In genomic region chr10:42975558-42976352, GRCh38 we compare ENCODE assay signal across 13 cellular contexts.
DNase-seq lines count a peak whose midpoint lies in the region; ATAC-seq, FAIRE-seq and TF ChIP-seq lines count a peak whose summit lies in the region.
"Had no signal": no experiment of that assay in that cellular context is flagged by ENCODE, and none has a peak within 500 bp of the region (broad histone marks: within the 10 kb centered on the region; RNA-seq: fewer than 3 reads in every experiment).

No MANE protein-coding gene starts in this region.

- no peaks in the 10 kb centered on the region for H3K79me2 ChIP-seq in SK-N-SH (ENCODE audit: insufficient read depth)

- WGBS in SK-N-SH (ENCODE audit: low lambda C conversion rate): 71% methylated on average over 13 of the region's 21 CpGs
- WGBS in testis, 2 donors: 93% methylated on average over 7 to 21 of the region's 21 CpGs

- TF ChIP-seq CTCF in D721Med (IDR thresholded peaks at IDR 0.05; ENCODE audit: insufficient read depth, missing control alignments) (peak; percentile 8), SK-N-SH (IDR thresholded peaks at IDR 0.05) (no peak), mesothelial cell of epicardium (IDR thresholded peaks at IDR 0.05; ENCODE audit: unreplicated experiment) (no peak), testis (IDR thresholded peaks at IDR 0.05) (no peak), type B pancreatic cell (conservative IDR thresholded peaks at IDR 0.05) (no peak)

- H3K36me3 Mint-ChIP-seq in mesothelial cell of epicardium (no peaks in the 10 kb centered on the region), type B pancreatic cell (no peaks in the 10 kb centered on the region)

- H3K4me1 ChIP-seq in SK-N-SH (ENCODE audit: control insufficient read depth in 1 of 2, insufficient read depth in 2 of 2, low read depth in 1 of 2, low read length in 1 of 2): peaks cover 0 to 76% of the 10 kb centered on the region in 2 experiments; a peak in 2 of 4 replicates
- H3K4me1 ChIP-seq in testis: peaks cover under 1% of the 10 kb centered on the region
- H3K4me1 ChIP-seq: HAP-1 had no signal

- no peaks in the 10 kb centered on the region for H3K36me3 ChIP-seq in SK-N-SH (replicated peaks in 1 of 2; ENCODE audit: control insufficient read depth in 1 of 2, insufficient read depth in 2 of 2, low read length in 1 of 2)
- no peaks in the 10 kb centered on the region for H3K36me3 ChIP-seq in testis (ENCODE audit: low read depth, missing control alignments)
- H3K36me3 ChIP-seq: HAP-1 had no signal

- H3K27me3 Mint-ChIP-seq in mesothelial cell of epicardium (ENCODE audit: low read depth) (peaks cover 6% of the 10 kb centered on the region), type B pancreatic cell (no peaks in the 10 kb centered on the region)
- H3K27me3 Mint-ChIP-seq: activated CD8-positive, alpha-beta T cell treated with anti-CD3 and anti-CD28 coated beads for 36 hours had no signal

- H3K4me3 Mint-ChIP-seq in mesothelial cell of epicardium (no peak overlapping the region), type B pancreatic cell (no peak overlapping the region)
- H3K4me3 Mint-ChIP-seq: activated CD8-positive, alpha-beta T cell treated with anti-CD3 and anti-CD28 coated beads for 36 hours had no signal

- no peak overlapping the region for H2AFZ ChIP-seq in SK-N-SH (ENCODE audit: low read depth)

- H3K27ac ChIP-seq in SK-N-SH (ENCODE audit: low read depth in 2 of 2, low read length in 1 of 2) (peak overlapping the region in 1 of 2 experiments; percentile 88; a peak in 2 of 4 replicates), testis (no peak overlapping the region)

- H3K27ac Mint-ChIP-seq in mesothelial cell of epicardium: no peak overlapping the region
- H3K27ac Mint-ChIP-seq in type B pancreatic cell: no peak overlapping the region
- H3K27ac Mint-ChIP-seq: activated CD8-positive, alpha-beta T cell treated with anti-CD3 and anti-CD28 coated beads for 36 hours had no signal

- intact Hi-C loops in testis (cut with DNase I; ENCODE audit: low total_unique reads): no loop called here

- TF ChIP-seq POLR2A in testis (IDR thresholded peaks at IDR 0.05): no peak

- no peak; the same call in 1 of the 2 replicates for TF ChIP-seq RAD21 in SK-N-SH (IDR thresholded peaks at IDR 0.05; ENCODE audit: low read length)

- no peaks in the 10 kb centered on the region for H3K27me3 ChIP-seq in SK-N-SH (ENCODE audit: insufficient read depth)
- H3K27me3 ChIP-seq in testis: no peaks in the 10 kb centered on the region

- H4K20me1 ChIP-seq in SK-N-SH (ENCODE audit: insufficient read depth): no peaks in the 10 kb centered on the region

- no peak overlapping the region for H3K4me3 ChIP-seq in SK-N-SH (ENCODE audit: low read depth in 2 of 2, low read length in 1 of 2)
- H3K4me3 ChIP-seq in testis: no peak overlapping the region
- H3K4me3 ChIP-seq: HAP-1 had no signal

- POLR2A ChIA-PET in SK-N-SH (lab: Yijun Ruan, JAX): interaction anchor here (0.6 to 2.0 kb wide), 4 partner anchors 16 to 118 kb away, joined by 3 to 8 read pairs (median 5); partner anchors contain the start of gene RET

- CTCF ChIA-PET in SK-N-SH (lab: Yijun Ruan, JAX): interaction anchor here (0.8 to 10.4 kb wide), 9 partner anchors 12 to 110 kb away, joined by 3 to 130 read pairs (median 4); partner anchors contain the start of gene RET

- H3K4me1 Mint-ChIP-seq in mesothelial cell of epicardium (no peaks in the 10 kb centered on the region), type B pancreatic cell (ENCODE audit: unreplicated experiment) (peaks cover 7% of the 10 kb centered on the region)

- no peaks in the 10 kb centered on the region for H3K9me2 ChIP-seq in SK-N-SH

- DNase-seq in D721Med (ENCODE audit: insufficient read length, low spot score) (no peak), HT1080 (ENCODE audit: low read depth) (peak; percentile 24), SK-N-SH (peak; percentile 44), mesothelial cell of epicardium (ENCODE audit: low spot score in 2 of 2, unreplicated experiment in 2 of 2) (peak; percentile 8 to 31), testis (no peak), type B pancreatic cell (ENCODE audit: extremely low spot score, unreplicated experiment) (no peak)
- DNase-seq: activated CD8-positive, alpha-beta T cell treated with anti-CD3 and anti-CD28 coated beads for 36 hours; anterior cingulate cortex; DMS79 treated with DMSO at 0.1 percent for 48 hours; NCI-H2029 had no signal

- TF ChIP-seq EP300 in SK-N-SH (IDR thresholded peaks at IDR 0.05; ENCODE audit: borderline replicate concordance in 1 of 2, low read depth in 1 of 2, low read length in 1 of 2): no peak

- no peak for FAIRE-seq in D721Med (lab: Jason Lieb, UNC)

- H3K9me3 Mint-ChIP-seq in mesothelial cell of epicardium (no peaks in the 10 kb centered on the region), type B pancreatic cell (no peaks in the 10 kb centered on the region)
- H3K9me3 Mint-ChIP-seq: activated CD8-positive, alpha-beta T cell treated with anti-CD3 and anti-CD28 coated beads for 36 hours had no signal

- H3F3A ChIP-seq in SK-N-SH (replicated peaks; ENCODE audit: insufficient read depth): no peaks in the 10 kb centered on the region

- H3K4me2 ChIP-seq in SK-N-SH: no peak overlapping the region

- ATAC-seq in HG02588 (IDR thresholded peaks at IDR 0.05; ENCODE audit: unreplicated experiment) (no peak), HG03520 (IDR thresholded peaks at IDR 0.05; ENCODE audit: unreplicated experiment) (no peak)
- ATAC-seq: activated CD8-positive, alpha-beta T cell treated with anti-CD3 and anti-CD28 coated beads for 36 hours had no signal

- H3K9me3 ChIP-seq in SK-N-SH: no peaks in the 10 kb centered on the region
- H3K9me3 ChIP-seq in testis: no peaks in the 10 kb centered on the region
- H3K9me3 ChIP-seq: HAP-1 had no signal

- no peak overlapping the region for H3K9ac ChIP-seq in SK-N-SH

TF ChIP-seq in SK-N-SH, 30 proteins besides CTCF, POLR2A, EP300 and RAD21 (continues in another document):
- TF ChIP-seq FOXM1 (IDR thresholded peaks at IDR 0.05; ENCODE audit: low read depth): no peak
- TF ChIP-seq TAF1 (IDR thresholded peaks at IDR 0.05; ENCODE audit: borderline replicate concordance, low read depth, low read length): no peak
- TF ChIP-seq RFX5 (IDR thresholded peaks at IDR 0.05; ENCODE audit: low read length): no peak
- TF ChIP-seq GATA2 (CRISPR knock-in tag; IDR thresholded peaks at IDR 0.05): no peak
- no peak for TF ChIP-seq JUND (IDR thresholded peaks at IDR 0.05)
- no peak for TF ChIP-seq YY1 (IDR thresholded peaks at IDR 0.05; ENCODE audit: low read depth)
- no peak for TF ChIP-seq MXI1 (IDR thresholded peaks at IDR 0.05; ENCODE audit: low read depth, low read length)
- TF ChIP-seq REST (IDR thresholded peaks at IDR 0.05; ENCODE audit: low read depth, low read length): no peak
- no peak for TF ChIP-seq MEF2A (IDR thresholded peaks at IDR 0.05; ENCODE audit: borderline replicate concordance, low read depth)
- TF ChIP-seq ZBTB33 (IDR thresholded peaks at IDR 0.05; ENCODE audit: borderline replicate concordance, low read depth): no peak
- no peak for TF ChIP-seq TEAD4 (IDR thresholded peaks at IDR 0.05; ENCODE audit: borderline replicate concordance, insufficient read depth)
- no peak for TF ChIP-seq RXRA (IDR thresholded peaks at IDR 0.05; ENCODE audit: borderline replicate concordance, low read depth)

Comparison
In these comparisons a context has a peak if more than half of its experiments do, and no peak if none do; other contexts are left out.
1. DNase-seq: peak in HT1080 (single experiment), SK-N-SH (single experiment) and mesothelial cell of epicardium (2 of 2); none in D721Med (single experiment), testis (single experiment) and type B pancreatic cell (single experiment).